Comparison of ENCODE assay signal across 1 cellular context in genomic region chr7:41696323-41696916, GRCh38.
A peak's percentile ranks its signal among the peaks of the same experiment; 100 is the strongest.
TF ChIP-seq lines count a peak whose summit lies in the region.

No MANE protein-coding gene starts in this region.

TF ChIP-seq in HepG2, 621 proteins besides CTCF, POLR2A, EP300 and RAD21 (continued from another document):
- TF ChIP-seq ZBTB10 (CRISPR knock-in tag; IDR thresholded peaks at IDR 0.05; ENCODE audit: borderline replicate concordance) = no peak
- TF ChIP-seq STAG1 (CRISPR knock-in tag; IDR thresholded peaks at IDR 0.05) = peak; percentile 73
